10 cellular contexts compared by ENCODE assay signal in the genomic region with DNA sequence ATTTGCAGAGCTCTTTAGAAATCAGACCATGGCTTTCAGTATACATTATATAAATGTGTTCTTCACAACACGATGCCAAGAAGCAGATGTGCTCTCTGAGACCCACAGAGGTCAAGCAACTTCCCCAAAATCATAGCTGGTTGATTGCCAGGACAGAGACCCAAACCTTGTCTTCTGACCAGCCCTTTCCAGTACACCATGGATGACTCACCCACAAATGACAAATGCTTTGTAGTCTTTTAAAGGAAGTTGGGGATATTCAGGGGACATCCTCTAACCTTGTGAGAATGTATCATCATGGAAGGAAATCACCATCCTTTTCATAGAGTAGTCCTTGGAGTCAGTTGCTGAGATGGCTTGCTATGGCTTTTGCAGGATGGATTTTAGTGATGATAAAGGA. TPM values are rescaled to one million over a fixed set of nuclear protein-coding genes. Genes with fewer than 3 reads are reported as not detected.
A peak's percentile ranks its signal among the peaks of the same experiment; 100 is the strongest.
DNase-seq lines count a peak whose midpoint lies in the region; ATAC-seq and TF ChIP-seq lines count a peak whose summit lies in the region.
"Had no signal": no experiment of that assay in that cellular context is flagged by ENCODE, and none has a peak within 500 bp of the region (broad histone marks: within the 10 kb centered on the region; RNA-seq: fewer than 3 reads in every experiment).

No MANE protein-coding gene starts in this region.

- no peaks in the 10 kb centered on the region for H3K9me3 ChIP-seq in Caco-2
- H3K9me3 ChIP-seq: pancreas had no signal

- intact Hi-C loops in Caco-2 (cut with micrococcal nuclease; ENCODE audit: unreplicated experiment), result loop anchor here (2.0 kb wide), 1 partner anchor 30 kb away; a partner anchor contains a TSS
- intact Hi-C loops in activated T-helper 1 cell treated with anti-CD3 and anti-CD28 coated beads, Interleukin-12 subunit alpha, Interleukin-12 subunit beta, Interleukin-2, Interleukin-4 antibody, amounts not matched to agents 30 ng/mL and 10 ng/mL and 1 ng/mL, durations not matched to agents 14 hours and 24 hours and 36 hours (cut with micrococcal nuclease), result no loop called here

- H3K36me3 Mint-ChIP-seq in Caco-2 (ENCODE audit: insufficient read depth, unreplicated experiment) (peaks cover 14% of the 10 kb centered on the region), nephron (ENCODE audit: low read depth) (peaks cover 53% of the 10 kb centered on the region)
- H3K36me3 Mint-ChIP-seq in activated T-helper 1 cell treated with anti-CD3 and anti-CD28 coated beads, Interleukin-12 subunit alpha, Interleukin-12 subunit beta, Interleukin-2, Interleukin-4 antibody, amounts not matched to agents 30 ng/mL and 10 ng/mL and 1 ng/mL, durations not matched to agents 14 hours and 24 hours and 36 hours (ENCODE audit: low read depth), result no peaks in the 10 kb centered on the region

- peaks cover 61% of the 10 kb centered on the region for H3K4me1 ChIP-seq in Caco-2

- H3K4me3 Mint-ChIP-seq in Caco-2 (ENCODE audit: unreplicated experiment) (peak overlapping the region; percentile 40), nephron (no peak overlapping the region)
- no peak overlapping the region for H3K4me3 Mint-ChIP-seq in activated T-helper 1 cell treated with anti-CD3 and anti-CD28 coated beads, Interleukin-12 subunit alpha, Interleukin-12 subunit beta, Interleukin-2, Interleukin-4 antibody, amounts not matched to agents 30 ng/mL and 10 ng/mL and 1 ng/mL, durations not matched to agents 14 hours and 24 hours and 36 hours

- H3K4me1 Mint-ChIP-seq in Caco-2 (ENCODE audit: low read depth, unreplicated experiment), result peaks cover 45% of the 10 kb centered on the region
- H3K4me1 Mint-ChIP-seq in nephron, result peaks cover 61% of the 10 kb centered on the region
- no peaks in the 10 kb centered on the region for H3K4me1 Mint-ChIP-seq in activated T-helper 1 cell treated with anti-CD3 and anti-CD28 coated beads, Interleukin-12 subunit alpha, Interleukin-12 subunit beta, Interleukin-2, Interleukin-4 antibody, amounts not matched to agents 30 ng/mL and 10 ng/mL and 1 ng/mL, durations not matched to agents 14 hours and 24 hours and 36 hours (ENCODE audit: low read depth)

- H3K4me3 ChIP-seq in Caco-2 (ENCODE audit: low read depth, low read length) (no peak overlapping the region), epithelial cell of esophagus (ENCODE audit: low read length) (no peak overlapping the region)
- H3K4me3 ChIP-seq: pancreas had no signal

- H3K27me3 Mint-ChIP-seq in Caco-2 (ENCODE audit: insufficient read depth, unreplicated experiment) (no peaks in the 10 kb centered on the region), nephron (ENCODE audit: low read depth) (no peaks in the 10 kb centered on the region)
- H3K27me3 Mint-ChIP-seq in activated T-helper 1 cell treated with anti-CD3 and anti-CD28 coated beads, Interleukin-12 subunit alpha, Interleukin-12 subunit beta, Interleukin-2, Interleukin-4 antibody, amounts not matched to agents 30 ng/mL and 10 ng/mL and 1 ng/mL, durations not matched to agents 14 hours and 24 hours and 36 hours (ENCODE audit: insufficient read depth), result no peaks in the 10 kb centered on the region

- H3K36me3 ChIP-seq in Caco-2 (ENCODE audit: control insufficient read depth, insufficient read depth, low read length), result no peaks in the 10 kb centered on the region
- H3K36me3 ChIP-seq: pancreas had no signal

- H3K27me3 ChIP-seq in Caco-2 (replicated peaks; ENCODE audit: control insufficient read depth, insufficient read depth, low read length), result no peaks in the 10 kb centered on the region
- H3K27me3 ChIP-seq: pancreas had no signal

- H3K9me3 Mint-ChIP-seq in Caco-2 (ENCODE audit: unreplicated experiment) (no peaks in the 10 kb centered on the region), nephron (no peaks in the 10 kb centered on the region)
- H3K9me3 Mint-ChIP-seq in activated T-helper 1 cell treated with anti-CD3 and anti-CD28 coated beads, Interleukin-12 subunit alpha, Interleukin-12 subunit beta, Interleukin-2, Interleukin-4 antibody, amounts not matched to agents 30 ng/mL and 10 ng/mL and 1 ng/mL, durations not matched to agents 14 hours and 24 hours and 36 hours, result no peaks in the 10 kb centered on the region

- ATAC-seq in HG03196 (IDR thresholded peaks at IDR 0.05; ENCODE audit: unreplicated experiment), result no peak

- no peak for TF ChIP-seq CTCF in Caco-2 (IDR thresholded peaks at IDR 0.05; ENCODE audit: insufficient read depth in 1 of 2, low read depth in 1 of 2, low read length in 1 of 2, severe bottlenecking in 1 of 2, unreplicated experiment in 1 of 2)
- no peak for TF ChIP-seq CTCF in epithelial cell of esophagus (IDR thresholded peaks at IDR 0.05; ENCODE audit: insufficient read depth, low read depth, low read length, missing control alignments)
- TF ChIP-seq CTCF in nephron (IDR thresholded peaks at IDR 0.05; ENCODE audit: unreplicated experiment in 3 of 3), result no peak

- H3K27ac Mint-ChIP-seq in Caco-2 (ENCODE audit: unreplicated experiment) (peak overlapping the region; percentile 92), nephron (peak overlapping the region; percentile 66 to 86 (median 70))
- H3K27ac Mint-ChIP-seq in activated T-helper 1 cell treated with anti-CD3 and anti-CD28 coated beads, Interleukin-12 subunit alpha, Interleukin-12 subunit beta, Interleukin-2, Interleukin-4 antibody, amounts not matched to agents 30 ng/mL and 10 ng/mL and 1 ng/mL, durations not matched to agents 14 hours and 24 hours and 36 hours, result no peak overlapping the region

- DNase-seq in Caco-2 (no peak), NCI-H226 (peak; percentile 37), epithelial cell of esophagus (ENCODE audit: low read depth) (peak; percentile 60), HUDEP-2 (lab: John Stamatoyannopoulos, UW; ENCODE audit: unreplicated experiment in 76 of 76) (no peak), pons (ENCODE audit: low spot score) (no peak)
- DNase-seq in activated T-helper 1 cell treated with anti-CD3 and anti-CD28 coated beads, Interleukin-12 subunit alpha, Interleukin-12 subunit beta, Interleukin-2, Interleukin-4 antibody, amounts not matched to agents 30 ng/mL and 10 ng/mL and 1 ng/mL, durations not matched to agents 14 hours and 24 hours and 36 hours (ENCODE audit: low spot score), result no peak
- DNase-seq: NCI-H2029 had no signal

- POLR2A ChIA-PET in Caco-2 (lab: Charles Lee), result no interaction called here

- BruUV-seq in Caco-2 (replicated peaks; lab: Mats Ljungman, UMichigan), result no TSS peak

- CTCF ChIA-PET in Caco-2 (lab: Charles Lee), result interaction anchor here (1.5 kb wide), 1 partner anchor 28 kb away, joined by 3 read pairs; no protein-coding TSS in a partner anchor

RNA-seq across cellular contexts. Expression of a gene that starts 30.1 kb away (rescaled TPM):
- 34.5 and 36.8 TPM in 2 replicates for total RNA-seq in Caco-2 (2022)
- total RNA-seq in activated T-helper 1 cell treated with anti-CD3 and anti-CD28 coated beads, Interleukin-12 subunit alpha, Interleukin-12 subunit beta, Interleukin-2, Interleukin-4 antibody, amounts not matched to agents 30 ng/mL and 10 ng/mL and 1 ng/mL, durations not matched to agents 14 hours and 24 hours and 36 hours, result 0.16 and 0.39 TPM in 2 replicates

Comparison
In these comparisons a context has a peak if more than half of its experiments do, and no peak if none do; other contexts are left out.
1. DNase-seq: peak in NCI-H226 (single experiment) and epithelial cell of esophagus (single experiment); none in Caco-2 (0 of 2), HUDEP-2 (0 of 76), activated T-helper 1 cell treated with anti-CD3 and anti-CD28 coated beads, Interleukin-12 subunit alpha, Interleukin-12 subunit beta, Interleukin-2, Interleukin-4 antibody, amounts not matched to agents 30 ng/mL and 10 ng/mL and 1 ng/mL, durations not matched to agents 14 hours and 24 hours and 36 hours (single experiment) and pons (single experiment).
2. RNA of a gene that starts 30.1 kb away (total RNA-seq): 34.5 to 36.8 TPM in Caco-2; 0.16 to 0.39 TPM in activated T-helper 1 cell treated with anti-CD3 and anti-CD28 coated beads, Interleukin-12 subunit alpha, Interleukin-12 subunit beta, Interleukin-2, Interleukin-4 antibody, amounts not matched to agents 30 ng/mL and 10 ng/mL and 1 ng/mL, durations not matched to agents 14 hours and 24 hours and 36 hours; every median in the first group is over 10 times any median in the second.